Comparison of ENCODE assay signal across 29 cellular contexts in genomic region chr7:101234636-101235035, GRCh38. TPM values are rescaled to one million over a fixed set of nuclear protein-coding genes. Genes with fewer than 3 reads are reported as not detected.
A peak's percentile ranks its signal among the peaks of the same experiment; 100 is the strongest.
DNase-seq lines count a peak whose midpoint lies in the region; TF ChIP-seq lines count a peak whose summit lies in the region.
"Had no signal": no experiment of that assay in that cellular context is flagged by ENCODE, and none has a peak within 500 bp of the region (broad histone marks: within the 10 kb centered on the region; RNA-seq: fewer than 3 reads in every experiment).

No MANE protein-coding gene starts in this region.

- no peaks in the 10 kb centered on the region for H3K4me1 ChIP-seq in HEK293 (ENCODE audit: control insufficient read depth, insufficient read depth, low read length)
- peaks cover 22 to 26% of the 10 kb centered on the region in 2 donors for H3K4me1 ChIP-seq in duodenal mucosa (ENCODE audit: control insufficient read depth in 1 of 2, insufficient read depth in 2 of 2, low read length in 2 of 2)
- H3K4me1 ChIP-seq in stomach = peaks cover 21 to 83% (median 53%) of the 10 kb centered on the region in 4 donors

- no peak overlapping the region for H3K27ac ChIP-seq in HEK293 (ENCODE audit: extremely low read depth, low read depth, low read length)
- peak overlapping the region; percentile 88 for H3K27ac ChIP-seq in duodenal mucosa (ENCODE audit: low read depth, low read length)
- peak overlapping the region in 2 of 5 donors; percentile 7 to 8 for H3K27ac ChIP-seq in stomach
- H3K27ac ChIP-seq: gastrocnemius medialis had no signal

- H3K36me3 ChIP-seq in HEK293 (ENCODE audit: control insufficient read depth in 2 of 2, insufficient read depth in 1 of 2, low read length in 2 of 2) (peaks cover 0 to 23% of the 10 kb centered on the region in 2 experiments; a peak in 2 of 3 replicates), duodenal mucosa (ENCODE audit: control insufficient read depth in 1 of 2, insufficient read depth in 2 of 2, low read length in 2 of 2) (peaks cover 10 to 15% of the 10 kb centered on the region in 2 donors), stomach (peaks cover 9 to 52% (median 40%) of the 10 kb centered on the region in 4 donors)

- H3K27me3 ChIP-seq in duodenal mucosa (ENCODE audit: control insufficient read depth in 1 of 2, insufficient read depth in 2 of 2, low read length in 2 of 2) (no peaks in the 10 kb centered on the region), stomach (no peaks in the 10 kb centered on the region)
- H3K27me3 ChIP-seq: gastrocnemius medialis had no signal

- 35 to 66% (median 53%) methylated on average over 5 of the region's 5 CpGs for WGBS in stomach, 5 donors

- H3K9me3 ChIP-seq in HEK293 (ENCODE audit: control insufficient read depth, insufficient read depth, low read depth, low read length) = no peaks in the 10 kb centered on the region
- no peaks in the 10 kb centered on the region for H3K9me3 ChIP-seq in duodenal mucosa (ENCODE audit: control insufficient read depth in 1 of 2, low read length in 2 of 2)
- H3K9me3 ChIP-seq in stomach = no peaks in the 10 kb centered on the region
- H3K9me3 ChIP-seq: gastrocnemius medialis had no signal

- intact Hi-C loops in stomach (cut with DNase I; ENCODE audit: low total_unique reads) = no loop called here

- CTCF ChIA-PET in HEK293 (lab: Yijun Ruan, JAX) = interaction anchor here (0.8 to 1.8 kb wide), 5 partner anchors 10 to 55 kb away, joined by 3 to 28 read pairs (median 5); partner anchors contain the start of genes FIS1 and ZNHIT1

- POLR2A ChIA-PET in HEK293 (lab: Yijun Ruan, JAX) = interaction anchor here (1.3 kb wide), 1 partner anchor 9 kb away, joined by 8 read pairs; no protein-coding TSS in a partner anchor

- H3K4me3 ChIP-seq in HEK293 (ENCODE audit: low read depth, low read length) (no peak overlapping the region), duodenal mucosa (ENCODE audit: low read depth in 1 of 2, low read length in 2 of 2) (peak overlapping the region; percentile 79 to 90), stomach (no peak overlapping the region)
- H3K4me3 ChIP-seq: gastrocnemius medialis, lung had no signal

- TF ChIP-seq POLR2A in stomach (IDR thresholded peaks at IDR 0.05) = no peak

- peak overlapping the region; percentile 97 to 99 for H3K9ac ChIP-seq in duodenal mucosa (ENCODE audit: low read depth in 1 of 2, low read length in 2 of 2)

- no peak for TF ChIP-seq EP300 in stomach (IDR thresholded peaks at IDR 0.05)

- DNase-seq in NCI-H2107 treated with DMSO at 0.1 percent for 48 hours (lab: John Stamatoyannopoulos, UW; ENCODE audit: unreplicated experiment) (peak; percentile 28), NCI-H2107 (lab: John Stamatoyannopoulos, UW) (no peak), stomach (peak; percentile 49), NCI-H1105 (lab: John Stamatoyannopoulos, UW) (no peak), NCI-H1417 (lab: John Stamatoyannopoulos, UW) (no peak), pons (ENCODE audit: low spot score) (no peak)
- DNase-seq: activated CD4-positive, alpha-beta T cell treated with anti-CD3 and anti-CD28 coated beads for 4 hours; activated CD8-positive, alpha-beta memory T cell treated with anti-CD3 and anti-CD28 coated beads for 24 hours; activated T-cell treated with anti-CD3 and anti-CD28 coated beads for 4 hours; CD8-positive, alpha-beta T cell; gastrocnemius medialis; KG1; kidney glomerular epithelial cell; NCI-H1092 treated with DMSO at 0.1 percent for 48 hours; NCI-H1930; NCI-H345; NCI-H748 treated with DMSO at 0.1 percent for 48 hours; T-helper 9 cell had no signal

- TF ChIP-seq CTCF in HEK293 (tag by site-specific recombination; IDR thresholded peaks at IDR 0.05) (no peak), stomach (IDR thresholded peaks at IDR 0.05) (no peak)

TF ChIP-seq in HEK293, 187 proteins besides CTCF, POLR2A, EP300 and RAD21:
- TF ChIP-seq PRDM4 (tag by site-specific recombination; IDR thresholded peaks at IDR 0.05) = no peak
- peak; percentile 73 for TF ChIP-seq KLF1 (tag by site-specific recombination; IDR thresholded peaks at IDR 0.05)
- TF ChIP-seq EGR2 (tag by site-specific recombination; IDR thresholded peaks at IDR 0.05; ENCODE audit: low read depth) = peak; percentile 27; the same call in 1 of the 2 replicates
TF ChIP-seq in HEK293: peak in this region for 2.

RNA-seq across cellular contexts. Expression of gene CLDN15, which starts 3.0 kb away (rescaled TPM):
- 100 to 1,000 TPM in 1 of 5 donors, 10 to 100 TPM in 2, 1 to 10 TPM in 2; 1.2 to 131 (median 17.0) TPM for total RNA-seq in stomach
- polyA plus RNA-seq in stomach = 1 to 10 TPM; 4.2 to 7.6 (median 4.4) TPM

RNA-seq across cellular contexts. Expression of gene FIS1, which starts 10.2 kb away (rescaled TPM):
- total RNA-seq in stomach = 100 to 1,000 TPM in 4 of 5 donors, 10 to 100 TPM in 1; 72.4 to 245 (median 192) TPM
- polyA plus RNA-seq in stomach = 100 to 1,000 TPM; 193 to 329 (median 284) TPM

RNA-seq across cellular contexts. Expression of gene ZNHIT1, which starts 16.7 kb away (rescaled TPM):
- 100 to 1,000 TPM in 2 of 5 donors, 10 to 100 TPM in 3; 22.8 to 170 (median 61.3) TPM for total RNA-seq in stomach
- polyA plus RNA-seq in stomach = 100 to 1,000 TPM; 117 to 169 (median 165) TPM

RNA-seq across cellular contexts. Expression of gene PLOD3, which starts 17.3 kb away (rescaled TPM):
- total RNA-seq in stomach = 100 to 1,000 TPM in 1 of 5 donors, 10 to 100 TPM in 4; 23.1 to 260 (median 46.7) TPM
- polyA plus RNA-seq in stomach = 10 to 100 TPM; 12.4 to 32.4 (median 30.1) TPM

RNA-seq across cellular contexts. Expression of gene MOGAT3, which starts 33.8 kb away (rescaled TPM):
- 1 to 10 TPM in 2 of 5 donors, not detected in 3; 1.7 to 2.3 TPM for total RNA-seq in stomach
- not detected for polyA plus RNA-seq in stomach
- total RNA-seq: activated T-helper 2 cell treated with anti-CD3 and anti-CD28 coated beads, Interferon-gamma antibody, Interleukin-2, Interleukin-4, amounts not matched to agents 10 μg/mL and 5 μg/mL and 100 μg/mL, durations not matched to agents 14 hours and 24 hours and 36 hours; CD8-positive, alpha-beta T cell; chondrocyte; endothelial cell of umbilical vein; fibroblast of lung; gastrocnemius medialis; lung; MCF 10A; natural killer cell treated with Interleukin-12 subunit alpha and Interleukin-12 subunit beta and Interleukin-15 and Interleukin-18, amount 100 ng/mL, for 72 hours; osteocyte; ureter had no signal
- polyA plus RNA-seq: endothelial cell of umbilical vein, fibroblast of lung, lung had no signal

Comparison
In these comparisons a context has a peak if more than half of its experiments do, and no peak if none do; other contexts are left out.
1. DNase-seq: peak in NCI-H2107 treated with DMSO at 0.1 percent for 48 hours (single experiment) and stomach (single experiment); none in NCI-H2107 (single experiment), NCI-H1105 (single experiment), NCI-H1417 (0 of 3) and pons (single experiment).
2. H3K4me3 ChIP-seq: peak in duodenal mucosa (2 of 2); none in HEK293 (single experiment) and stomach (0 of 4).